ENCODE assay signal across 8 cellular contexts in the genomic region with DNA sequence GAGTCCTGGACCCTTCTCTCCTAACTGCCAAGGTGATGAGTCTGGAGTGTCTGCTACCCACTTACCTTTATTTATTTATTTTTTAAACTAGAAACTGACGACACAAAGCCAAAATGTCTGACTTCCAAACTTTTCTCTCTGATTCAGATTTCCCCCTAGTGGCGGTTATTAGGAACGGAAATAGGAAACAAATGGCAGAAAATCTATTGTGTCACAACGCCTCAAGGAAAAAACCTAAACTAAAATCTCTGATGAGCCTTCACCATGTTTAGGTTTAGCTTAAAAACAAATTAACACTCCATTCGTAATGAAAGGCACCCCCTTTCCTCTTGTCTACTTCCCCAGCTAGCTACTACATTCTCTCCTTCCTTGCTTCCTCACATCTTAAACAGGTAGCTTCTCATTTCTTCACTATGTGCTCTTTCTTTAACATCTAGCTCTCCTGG.
DNase-seq lines count a peak whose midpoint lies in the region; FAIRE-seq and TF ChIP-seq lines count a peak whose summit lies in the region.

No MANE protein-coding gene starts in this region.

- no peak overlapping the region for H3K4me3 ChIP-seq in NB4 (ENCODE audit: low read depth, low read length)
- H3K4me3 ChIP-seq in tibial artery = no peak overlapping the region

- no peaks in the 10 kb centered on the region for H3K27me3 ChIP-seq in tibial artery

- H3K27me3 Mint-ChIP-seq in activated T-helper 2 cell treated with anti-CD3 and anti-CD28 coated beads, Interferon-gamma antibody, Interleukin-2, Interleukin-4, amounts not matched to agents 10 μg/mL and 5 μg/mL and 100 μg/mL, durations not matched to agents 14 hours and 24 hours and 36 hours (ENCODE audit: low read depth) = no peaks in the 10 kb centered on the region

- no peaks in the 10 kb centered on the region for H3K9me3 ChIP-seq in tibial artery

- DNase-seq in NCI-H2196 (lab: John Stamatoyannopoulos, UW; ENCODE audit: unreplicated experiment) (peak; percentile 9), NCI-H2196 treated with DMSO at 0.1 percent for 48 hours (lab: John Stamatoyannopoulos, UW; ENCODE audit: unreplicated experiment) (no peak), NB4 (ENCODE audit: low read depth) (peak; percentile 38), amniotic epithelial cell (ENCODE audit: low read depth) (peak; percentile 47), tibial artery (no peak), GM19238 (ENCODE audit: insufficient read length, low spot score) (no peak)
- no peak for DNase-seq in activated T-helper 2 cell treated with anti-CD3 and anti-CD28 coated beads, Interferon-gamma antibody, Interleukin-2, Interleukin-4, amounts not matched to agents 10 μg/mL and 5 μg/mL and 100 μg/mL, durations not matched to agents 14 hours and 24 hours and 36 hours (ENCODE audit: low spot score)

- H3K27ac Mint-ChIP-seq in activated T-helper 2 cell treated with anti-CD3 and anti-CD28 coated beads, Interferon-gamma antibody, Interleukin-2, Interleukin-4, amounts not matched to agents 10 μg/mL and 5 μg/mL and 100 μg/mL, durations not matched to agents 14 hours and 24 hours and 36 hours = no peak overlapping the region

- no peak overlapping the region for H3K4me3 Mint-ChIP-seq in activated T-helper 2 cell treated with anti-CD3 and anti-CD28 coated beads, Interferon-gamma antibody, Interleukin-2, Interleukin-4, amounts not matched to agents 10 μg/mL and 5 μg/mL and 100 μg/mL, durations not matched to agents 14 hours and 24 hours and 36 hours (ENCODE audit: low read depth)

- H3K27ac ChIP-seq in tibial artery = no peak overlapping the region

- peak; percentile 71 for TF ChIP-seq CTCF in NB4 (IDR thresholded peaks at IDR 0.05; ENCODE audit: low read depth, low read length)
- peak; percentile 54 to 64 for TF ChIP-seq CTCF in tibial artery (IDR thresholded peaks at IDR 0.05)

- no peaks in the 10 kb centered on the region for H3K4me1 ChIP-seq in tibial artery

- TF ChIP-seq POLR2A in NB4 (IDR thresholded peaks at IDR 0.05; ENCODE audit: extremely low read depth, insufficient read length) = no peak

- peak; percentile 97 for FAIRE-seq in islet of Langerhans (lab: Jason Lieb, UNC)

- peaks cover 22% of the 10 kb centered on the region for H3K36me3 Mint-ChIP-seq in activated T-helper 2 cell treated with anti-CD3 and anti-CD28 coated beads, Interferon-gamma antibody, Interleukin-2, Interleukin-4, amounts not matched to agents 10 μg/mL and 5 μg/mL and 100 μg/mL, durations not matched to agents 14 hours and 24 hours and 36 hours (ENCODE audit: low read depth)

- intact Hi-C loops in tibial artery (cut with DNase I; ENCODE audit: low total_unique reads) = no loop called here
- intact Hi-C loops in activated T-helper 2 cell treated with anti-CD3 and anti-CD28 coated beads, Interferon-gamma antibody, Interleukin-2, Interleukin-4, amounts not matched to agents 10 μg/mL and 5 μg/mL and 100 μg/mL, durations not matched to agents 14 hours and 24 hours and 36 hours (cut with micrococcal nuclease) = no loop called here

- no peaks in the 10 kb centered on the region for H3K9me3 Mint-ChIP-seq in activated T-helper 2 cell treated with anti-CD3 and anti-CD28 coated beads, Interferon-gamma antibody, Interleukin-2, Interleukin-4, amounts not matched to agents 10 μg/mL and 5 μg/mL and 100 μg/mL, durations not matched to agents 14 hours and 24 hours and 36 hours

- peaks cover 4 to 29% (median 6%) of the 10 kb centered on the region in 3 donors for H3K36me3 ChIP-seq in tibial artery

- H3K4me1 Mint-ChIP-seq in activated T-helper 2 cell treated with anti-CD3 and anti-CD28 coated beads, Interferon-gamma antibody, Interleukin-2, Interleukin-4, amounts not matched to agents 10 μg/mL and 5 μg/mL and 100 μg/mL, durations not matched to agents 14 hours and 24 hours and 36 hours (ENCODE audit: low read depth) = peaks cover 5% of the 10 kb centered on the region

Comparison
In these comparisons a context has a peak if more than half of its experiments do, and no peak if none do; other contexts are left out.
1. DNase-seq: peak in NCI-H2196 (single experiment), NB4 (single experiment) and amniotic epithelial cell (single experiment); none in NCI-H2196 treated with DMSO at 0.1 percent for 48 hours (single experiment), tibial artery (0 of 2), activated T-helper 2 cell treated with anti-CD3 and anti-CD28 coated beads, Interferon-gamma antibody, Interleukin-2, Interleukin-4, amounts not matched to agents 10 μg/mL and 5 μg/mL and 100 μg/mL, durations not matched to agents 14 hours and 24 hours and 36 hours (single experiment) and GM19238 (single experiment).